ENCODE assay signal across 20 cellular contexts in the genomic region with DNA sequence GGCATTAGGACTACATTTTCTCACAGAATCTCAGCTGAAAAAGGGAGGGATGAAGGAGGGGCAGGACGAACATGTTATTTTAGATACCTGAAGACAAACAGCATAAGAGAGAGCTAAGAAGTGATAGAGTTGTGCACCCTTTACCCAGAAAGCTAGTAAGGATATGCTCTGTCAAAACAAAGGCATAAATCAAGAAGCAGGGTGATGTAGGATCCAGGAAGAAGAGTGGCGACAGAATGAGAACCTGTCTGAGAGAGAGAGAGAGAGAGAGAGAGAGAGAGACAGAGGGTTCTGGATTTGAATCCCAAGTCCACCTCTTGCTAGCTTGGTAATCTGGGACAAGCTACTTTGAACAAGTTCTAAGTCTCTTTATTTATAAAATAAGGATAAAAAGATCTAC.
"Had no signal": no experiment of that assay in that cellular context is flagged by ENCODE, and none has a peak within 500 bp of the region (broad histone marks: within the 10 kb centered on the region; RNA-seq: fewer than 3 reads in every experiment).

No MANE protein-coding gene starts in this region.

- H3K4me3 Mint-ChIP-seq: dendritic cell treated with granulocyte-macrophage colony-stimulating factor and Interleukin-4, amounts not matched to agents 40 ng/mL and 50 ng/mL, for 4 days; naive B cell; nephron; stimulated activated memory B cell treated with anti-CD40 and anti-IgM and Interleukin-4, amounts not matched to agents 10 μg/mL and 1 μg/mL and 100 μg/mL, for 72 hours; stimulated activated naive CD8-positive, alpha-beta T cell treated with anti-CD3 and anti-CD28 coated beads, Interleukin-15, Interleukin-2, amounts not matched to agents 100 ng/mL and 50 ng/mL, for 24 hours had no signal

- H3K9me3 ChIP-seq: esophagus squamous epithelium, spleen, thoracic aorta, transverse colon had no signal

- H3K27me3 Mint-ChIP-seq: dendritic cell treated with granulocyte-macrophage colony-stimulating factor and Interleukin-4, amounts not matched to agents 40 ng/mL and 50 ng/mL, for 4 days; naive B cell; stimulated activated memory B cell treated with anti-CD40 and anti-IgM and Interleukin-4, amounts not matched to agents 10 μg/mL and 1 μg/mL and 100 μg/mL, for 72 hours; stimulated activated naive CD8-positive, alpha-beta T cell treated with anti-CD3 and anti-CD28 coated beads, Interleukin-15, Interleukin-2, amounts not matched to agents 100 ng/mL and 50 ng/mL, for 24 hours had no signal

- H3K4me1 Mint-ChIP-seq: naive B cell had no signal

- H3K27me3 ChIP-seq: esophagus squamous epithelium, foreskin keratinocyte, spleen, transverse colon had no signal

- H3K4me1 ChIP-seq: foreskin keratinocyte, spleen had no signal

- ATAC-seq: foreskin keratinocyte; left colon; left ventricle myocardium superior; sciatic nerve; stimulated activated memory B cell treated with anti-CD40 and anti-IgM and Interleukin-4, amounts not matched to agents 10 μg/mL and 1 μg/mL and 100 μg/mL, for 72 hours had no signal

- H3K27ac Mint-ChIP-seq: dendritic cell treated with granulocyte-macrophage colony-stimulating factor and Interleukin-4, amounts not matched to agents 40 ng/mL and 50 ng/mL, for 4 days; naive B cell; nephron; stimulated activated memory B cell treated with anti-CD40 and anti-IgM and Interleukin-4, amounts not matched to agents 10 μg/mL and 1 μg/mL and 100 μg/mL, for 72 hours; stimulated activated naive CD8-positive, alpha-beta T cell treated with anti-CD3 and anti-CD28 coated beads, Interleukin-15, Interleukin-2, amounts not matched to agents 100 ng/mL and 50 ng/mL, for 24 hours had no signal

- DNase-seq: esophagus squamous epithelium; foreskin keratinocyte; head of caudate nucleus; hippocampal formation; left colon; left ventricle myocardium superior; mesenchymal stem cell; naive B cell; spleen; stimulated activated CD4-positive, alpha-beta T cell treated with anti-CD3 and anti-CD28 coated beads, Interleukin-15, amount 100 ng/mL, for 24 hours; stimulated activated CD4-positive, alpha-beta T cell treated with anti-CD3 and anti-CD28 coated beads, Interleukin-1b, Interleukin-23, amount 100 ng/mL, for 48 hours; stimulated activated CD4-positive, alpha-beta T cell treated with anti-CD3 and anti-CD28 coated beads, Interleukin-4, amount 100 ng/mL, for 24 hours; transverse colon had no signal

- H3K9me3 Mint-ChIP-seq: dendritic cell treated with granulocyte-macrophage colony-stimulating factor and Interleukin-4, amounts not matched to agents 40 ng/mL and 50 ng/mL, for 4 days; naive B cell; nephron; stimulated activated memory B cell treated with anti-CD40 and anti-IgM and Interleukin-4, amounts not matched to agents 10 μg/mL and 1 μg/mL and 100 μg/mL, for 72 hours; stimulated activated naive CD8-positive, alpha-beta T cell treated with anti-CD3 and anti-CD28 coated beads, Interleukin-15, Interleukin-2, amounts not matched to agents 100 ng/mL and 50 ng/mL, for 24 hours had no signal

- H3K4me3 ChIP-seq: esophagus squamous epithelium, lung, spleen, thoracic aorta, transverse colon had no signal

- H3K27ac ChIP-seq: esophagus squamous epithelium, foreskin keratinocyte, spleen, thoracic aorta, transverse colon had no signal
